ENCODE assay signal across 20 cellular contexts in the genomic region with DNA sequence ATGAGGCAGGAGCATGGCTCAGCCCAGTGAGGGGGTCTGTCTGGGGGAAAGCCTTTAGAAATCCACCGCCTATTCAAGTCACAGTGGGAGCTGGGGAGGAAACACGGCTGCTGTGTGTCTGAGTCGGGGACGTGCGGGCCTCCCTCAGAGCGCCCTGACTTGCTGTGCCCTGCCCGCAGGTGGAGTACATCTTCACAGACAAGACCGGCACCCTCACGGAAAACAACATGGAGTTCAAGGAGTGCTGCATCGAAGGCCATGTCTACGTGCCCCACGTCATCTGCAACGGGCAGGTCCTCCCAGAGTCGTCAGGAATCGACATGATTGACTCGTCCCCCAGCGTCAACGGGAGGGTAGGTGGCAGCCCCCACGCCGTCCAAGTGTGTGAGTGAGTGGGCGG.
DNase-seq lines count a peak whose midpoint lies in the region; ATAC-seq and TF ChIP-seq lines count a peak whose summit lies in the region.
"Had no signal": no experiment of that assay in that cellular context is flagged by ENCODE, and none has a peak within 500 bp of the region (broad histone marks: within the 10 kb centered on the region; RNA-seq: fewer than 3 reads in every experiment).

No MANE protein-coding gene starts in this region.

- H3K27ac Mint-ChIP-seq in endothelial cell (ENCODE audit: unreplicated experiment), result no peak overlapping the region
- H3K27ac Mint-ChIP-seq in stimulated activated memory B cell treated with anti-CD40 and anti-IgM and Interleukin-4, amounts not matched to agents 10 μg/mL and 1 μg/mL and 100 μg/mL, for 72 hours, result no peak overlapping the region
- H3K27ac Mint-ChIP-seq in activated T-helper 2 cell treated with anti-CD3 and anti-CD28 coated beads, Interferon-gamma antibody, Interleukin-2, Interleukin-4, amounts not matched to agents 10 μg/mL and 5 μg/mL and 100 μg/mL, durations not matched to agents 14 hours and 24 hours and 36 hours, result no peak overlapping the region
- H3K27ac Mint-ChIP-seq: CD4-positive, alpha-beta memory T cell; HFFc6 had no signal

- intact Hi-C loops in posterior vena cava (cut with DNase I), result no loop called here
- intact Hi-C loops in activated T-helper 2 cell treated with anti-CD3 and anti-CD28 coated beads, Interferon-gamma antibody, Interleukin-2, Interleukin-4, amounts not matched to agents 10 μg/mL and 5 μg/mL and 100 μg/mL, durations not matched to agents 14 hours and 24 hours and 36 hours (cut with micrococcal nuclease), result no loop called here

- no peaks in the 10 kb centered on the region for H3K9me3 ChIP-seq in Peyer's patch
- H3K9me3 ChIP-seq: A549, HAP-1 had no signal

- no peak for TF ChIP-seq POLR2A in Peyer's patch (IDR thresholded peaks at IDR 0.05)

- ATAC-seq in stimulated activated memory B cell treated with anti-CD40 and anti-IgM and Interleukin-4, amounts not matched to agents 10 μg/mL and 1 μg/mL and 100 μg/mL, for 72 hours, result peak; percentile 24
- no peak for ATAC-seq in HG03521 (IDR thresholded peaks at IDR 0.05; ENCODE audit: unreplicated experiment)
- ATAC-seq in GM21723 (IDR thresholded peaks at IDR 0.05; ENCODE audit: unreplicated experiment), result no peak
- ATAC-seq: A549 had no signal

- no peak for TF ChIP-seq CTCF in Peyer's patch (IDR thresholded peaks at IDR 0.05)
- no peak for TF ChIP-seq CTCF in endothelial cell (IDR thresholded peaks at IDR 0.05; ENCODE audit: unreplicated experiment)

- H3K36me3 Mint-ChIP-seq in endothelial cell (ENCODE audit: low read depth, unreplicated experiment), result peaks cover 78% of the 10 kb centered on the region
- peaks cover 86% of the 10 kb centered on the region for H3K36me3 Mint-ChIP-seq in stimulated activated memory B cell treated with anti-CD40 and anti-IgM and Interleukin-4, amounts not matched to agents 10 μg/mL and 1 μg/mL and 100 μg/mL, for 72 hours
- peaks cover 53% of the 10 kb centered on the region for H3K36me3 Mint-ChIP-seq in activated T-helper 2 cell treated with anti-CD3 and anti-CD28 coated beads, Interferon-gamma antibody, Interleukin-2, Interleukin-4, amounts not matched to agents 10 μg/mL and 5 μg/mL and 100 μg/mL, durations not matched to agents 14 hours and 24 hours and 36 hours (ENCODE audit: low read depth)

- H3K27me3 Mint-ChIP-seq in endothelial cell (ENCODE audit: unreplicated experiment), result peaks cover 21% of the 10 kb centered on the region
- no peaks in the 10 kb centered on the region for H3K27me3 Mint-ChIP-seq in stimulated activated memory B cell treated with anti-CD40 and anti-IgM and Interleukin-4, amounts not matched to agents 10 μg/mL and 1 μg/mL and 100 μg/mL, for 72 hours
- H3K27me3 Mint-ChIP-seq in activated T-helper 2 cell treated with anti-CD3 and anti-CD28 coated beads, Interferon-gamma antibody, Interleukin-2, Interleukin-4, amounts not matched to agents 10 μg/mL and 5 μg/mL and 100 μg/mL, durations not matched to agents 14 hours and 24 hours and 36 hours (ENCODE audit: low read depth), result no peaks in the 10 kb centered on the region
- H3K27me3 Mint-ChIP-seq: CD4-positive, alpha-beta memory T cell had no signal

- H3K4me3 ChIP-seq in Peyer's patch, result no peak overlapping the region
- H3K4me3 ChIP-seq: A549, HAP-1 had no signal

- H3K36me3 ChIP-seq in Peyer's patch, result peaks cover 0 to 72% (median 0%) of the 10 kb centered on the region in 3 donors

- DNase-seq in Peyer's patch, result peak in 2 of 3 donors; percentile 33
- DNase-seq in endothelial cell (ENCODE audit: low spot score), result no peak
- peak; percentile 55 for DNase-seq in posterior vena cava (ENCODE audit: low spot score)
- DNase-seq in activated T-helper 2 cell treated with anti-CD3 and anti-CD28 coated beads, Interferon-gamma antibody, Interleukin-2, Interleukin-4, amounts not matched to agents 10 μg/mL and 5 μg/mL and 100 μg/mL, durations not matched to agents 14 hours and 24 hours and 36 hours (ENCODE audit: low spot score), result no peak
- DNase-seq: 8988T; ACHN; C1 segment of cervical spinal cord; Calu3; CD4-positive, alpha-beta memory T cell; COR-L47; DMS53; DMS79 treated with DMSO at 0.1 percent for 48 hours; GF-D8; GOT3; HFFc6 had no signal

- H3K4me1 ChIP-seq in Peyer's patch, result no peaks in the 10 kb centered on the region
- H3K4me1 ChIP-seq: A549 had no signal

- peak overlapping the region; percentile 70 for H3K4me3 Mint-ChIP-seq in endothelial cell (ENCODE audit: unreplicated experiment)
- H3K4me3 Mint-ChIP-seq in stimulated activated memory B cell treated with anti-CD40 and anti-IgM and Interleukin-4, amounts not matched to agents 10 μg/mL and 1 μg/mL and 100 μg/mL, for 72 hours, result no peak overlapping the region
- no peak overlapping the region for H3K4me3 Mint-ChIP-seq in activated T-helper 2 cell treated with anti-CD3 and anti-CD28 coated beads, Interferon-gamma antibody, Interleukin-2, Interleukin-4, amounts not matched to agents 10 μg/mL and 5 μg/mL and 100 μg/mL, durations not matched to agents 14 hours and 24 hours and 36 hours (ENCODE audit: low read depth)
- H3K4me3 Mint-ChIP-seq: CD4-positive, alpha-beta memory T cell; HFFc6 had no signal

- H3K4me1 Mint-ChIP-seq in endothelial cell (ENCODE audit: unreplicated experiment), result peaks cover 11% of the 10 kb centered on the region
- H3K4me1 Mint-ChIP-seq in stimulated activated memory B cell treated with anti-CD40 and anti-IgM and Interleukin-4, amounts not matched to agents 10 μg/mL and 1 μg/mL and 100 μg/mL, for 72 hours, result peaks cover 5% of the 10 kb centered on the region
- no peaks in the 10 kb centered on the region for H3K4me1 Mint-ChIP-seq in activated T-helper 2 cell treated with anti-CD3 and anti-CD28 coated beads, Interferon-gamma antibody, Interleukin-2, Interleukin-4, amounts not matched to agents 10 μg/mL and 5 μg/mL and 100 μg/mL, durations not matched to agents 14 hours and 24 hours and 36 hours (ENCODE audit: low read depth)
- H3K4me1 Mint-ChIP-seq: CD4-positive, alpha-beta memory T cell had no signal

- H3K27ac ChIP-seq in Peyer's patch, result no peak overlapping the region
- H3K27ac ChIP-seq: A549 had no signal

- no peaks in the 10 kb centered on the region for H3K9me3 Mint-ChIP-seq in endothelial cell (ENCODE audit: unreplicated experiment)
- no peaks in the 10 kb centered on the region for H3K9me3 Mint-ChIP-seq in stimulated activated memory B cell treated with anti-CD40 and anti-IgM and Interleukin-4, amounts not matched to agents 10 μg/mL and 1 μg/mL and 100 μg/mL, for 72 hours
- H3K9me3 Mint-ChIP-seq in activated T-helper 2 cell treated with anti-CD3 and anti-CD28 coated beads, Interferon-gamma antibody, Interleukin-2, Interleukin-4, amounts not matched to agents 10 μg/mL and 5 μg/mL and 100 μg/mL, durations not matched to agents 14 hours and 24 hours and 36 hours, result no peaks in the 10 kb centered on the region
- H3K9me3 Mint-ChIP-seq: CD4-positive, alpha-beta memory T cell had no signal

- no peaks in the 10 kb centered on the region for H3K27me3 ChIP-seq in Peyer's patch

Comparison
In these comparisons a context has a peak if more than half of its experiments do, and no peak if none do; other contexts are left out.
1. DNase-seq: peak in Peyer's patch (2 of 3) and posterior vena cava (single experiment); none in endothelial cell (single experiment) and activated T-helper 2 cell treated with anti-CD3 and anti-CD28 coated beads, Interferon-gamma antibody, Interleukin-2, Interleukin-4, amounts not matched to agents 10 μg/mL and 5 μg/mL and 100 μg/mL, durations not matched to agents 14 hours and 24 hours and 36 hours (single experiment).